ENCODE assay signal across 1 cellular context in genomic region chr3:172176385-172176784, GRCh38.
TF ChIP-seq lines count a peak whose summit lies in the region.

No MANE protein-coding gene starts in this region.

TF ChIP-seq in HepG2, 621 proteins besides CTCF, POLR2A, EP300 and RAD21:
- TF ChIP-seq POLR2AphosphoS2 (IDR thresholded peaks at IDR 0.05; ENCODE audit: low read depth, low read length) (no peak), ZNF142 (CRISPR knock-in tag; IDR thresholded peaks at IDR 0.05) (no peak), ATF6 (CRISPR knock-in tag; conservative IDR thresholded peaks at IDR 0.05) (no peak), BORCS8-MEF2B (CRISPR knock-in tag; IDR thresholded peaks at IDR 0.05) (no peak), HMGA1 (CRISPR knock-in tag; conservative IDR thresholded peaks at IDR 0.05) (no peak), CREB1 (IDR thresholded peaks at IDR 0.05) (no peak), CREB1 (CRISPR knock-in tag; IDR thresholded peaks at IDR 0.05) (no peak), PAWR (CRISPR knock-in tag; IDR thresholded peaks at IDR 0.05; ENCODE audit: borderline replicate concordance) (no peak), MTF1 (CRISPR knock-in tag; IDR thresholded peaks at IDR 0.05) (no peak), ZNF615 (CRISPR knock-in tag; IDR thresholded peaks at IDR 0.05; ENCODE audit: borderline replicate concordance) (no peak), ZNF33B (CRISPR knock-in tag; IDR thresholded peaks at IDR 0.05) (no peak), ZNF343 (CRISPR knock-in tag; IDR thresholded peaks at IDR 0.05) (no peak), XRCC5 (optimal IDR thresholded peaks at IDR 0.05; ENCODE audit: low read length) (no peak), ZNF572 (CRISPR knock-in tag; IDR thresholded peaks at IDR 0.05) (no peak), ZSCAN30 (CRISPR knock-in tag; IDR thresholded peaks at IDR 0.05) (no peak), RELA (CRISPR knock-in tag; IDR thresholded peaks at IDR 0.05) (no peak), RFX3 (CRISPR knock-in tag; IDR thresholded peaks at IDR 0.05) (no peak), ZNF704 (CRISPR knock-in tag; IDR thresholded peaks at IDR 0.05; ENCODE audit: borderline replicate concordance) (no peak), SETDB1 (CRISPR knock-in tag; IDR thresholded peaks at IDR 0.05; ENCODE audit: borderline replicate concordance) (no peak), ZNF674 (CRISPR knock-in tag; IDR thresholded peaks at IDR 0.05; ENCODE audit: low read depth) (no peak)
